Comparison of ENCODE assay signal across 20 cellular contexts in the genomic region with DNA sequence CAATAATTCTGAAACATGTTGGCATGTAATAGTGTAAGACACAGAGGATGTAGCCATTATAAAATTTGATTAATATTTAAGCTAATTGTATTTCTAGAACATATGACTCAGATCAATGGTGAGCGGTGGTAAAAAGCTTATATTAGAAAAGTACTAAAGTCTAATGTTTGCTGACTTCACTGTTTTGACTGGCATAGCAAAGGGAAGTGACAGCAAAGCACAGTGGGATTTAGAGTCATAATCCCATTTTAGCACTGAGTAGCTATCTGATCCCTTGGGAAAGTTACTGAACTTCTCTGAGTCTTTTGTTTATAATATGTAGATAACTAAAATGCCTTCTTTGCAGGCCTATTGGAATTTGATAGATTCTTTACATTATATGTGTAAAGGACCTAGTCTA.
A peak's percentile ranks its signal among the peaks of the same experiment; 100 is the strongest.
DNase-seq lines count a peak whose midpoint lies in the region; ATAC-seq and TF ChIP-seq lines count a peak whose summit lies in the region.
"Had no signal": no experiment of that assay in that cellular context is flagged by ENCODE, and none has a peak within 500 bp of the region (broad histone marks: within the 10 kb centered on the region; RNA-seq: fewer than 3 reads in every experiment).

No MANE protein-coding gene starts in this region.

- no peak overlapping the region for H3K4me3 ChIP-seq in BLaER1 treated with 17β-estradiol and CSF1 and Interleukin-3, amounts not matched to agents 10 nM and 100 nM
- no peak overlapping the region for H3K4me3 ChIP-seq in ascending aorta
- H3K4me3 ChIP-seq in psoas muscle, result no peak overlapping the region
- H3K4me3 ChIP-seq in uterus, result no peak overlapping the region
- H3K4me3 ChIP-seq: coronary artery had no signal

- H3K27me3 ChIP-seq in BLaER1 treated with 17β-estradiol and CSF1 and Interleukin-3, amounts not matched to agents 10 nM and 100 nM, result no peaks in the 10 kb centered on the region
- H3K27me3 ChIP-seq in ascending aorta (no peaks in the 10 kb centered on the region), psoas muscle (ENCODE audit: insufficient read depth in 3 of 3, low read length in 2 of 3) (no peaks in the 10 kb centered on the region), uterus (no peaks in the 10 kb centered on the region)

- no peak overlapping the region for H3K27ac ChIP-seq in BLaER1 treated with 17β-estradiol and CSF1 and Interleukin-3, amounts not matched to agents 10 nM and 100 nM
- H3K27ac ChIP-seq in ascending aorta (peak overlapping the region; percentile 37 to 76), psoas muscle (no peak overlapping the region), uterus (no peak overlapping the region)
- H3K27ac ChIP-seq: coronary artery had no signal

- DNase-seq in ascending aorta (ENCODE audit: low spot score in 2 of 2) (no peak), glomerular visceral epithelial cell (ENCODE audit: extremely low spot score) (peak; percentile 5), psoas muscle (no peak), putamen (ENCODE audit: low spot score) (no peak), uterus (no peak), NCI-H2227 (lab: John Stamatoyannopoulos, UW; ENCODE audit: unreplicated experiment) (no peak)
- DNase-seq: activated CD4-positive, alpha-beta T cell treated with anti-CD3 and anti-CD28 coated beads, Interleukin-2, amount 50 U/mL, for 48 hours; activated CD8-positive, alpha-beta memory T cell treated with anti-CD3 and anti-CD28 coated beads, Interleukin-2, amount 50 U/mL, for 48 hours; activated effector memory CD4-positive, alpha-beta T cell treated with anti-CD3 and anti-CD28 coated beads, Interleukin-2, amount 50 U/mL, for 16 hours; kidney; naive B cell; NCI-H1105; NCI-H2081; occipital lobe; right cardiac atrium; RPMI8226; substantia nigra had no signal

- H3K9me3 ChIP-seq in BLaER1 treated with 17β-estradiol and CSF1 and Interleukin-3, amounts not matched to agents 10 nM and 100 nM (replicated peaks in 1 of 11), result no peaks in the 10 kb centered on the region
- H3K9me3 ChIP-seq in ascending aorta, result no peaks in the 10 kb centered on the region
- H3K9me3 ChIP-seq in psoas muscle, result no peaks in the 10 kb centered on the region
- no peaks in the 10 kb centered on the region for H3K9me3 ChIP-seq in uterus

- peak overlapping the region in 9 of 11 experiments; percentile 3 to 73 (median 28); a peak in 12 of 22 replicates for H3K4me2 ChIP-seq in BLaER1 treated with 17β-estradiol and CSF1 and Interleukin-3, amounts not matched to agents 10 nM and 100 nM

- peaks cover 0 to 13% (median 0%) of the 10 kb centered on the region in 11 experiments; a peak in 4 of 22 replicates for H3K36me3 ChIP-seq in BLaER1 treated with 17β-estradiol and CSF1 and Interleukin-3, amounts not matched to agents 10 nM and 100 nM
- H3K36me3 ChIP-seq in ascending aorta (no peaks in the 10 kb centered on the region), psoas muscle (ENCODE audit: insufficient read depth in 1 of 2, low read depth in 1 of 2) (no peaks in the 10 kb centered on the region), uterus (no peaks in the 10 kb centered on the region)

- TF ChIP-seq CTCF in ascending aorta (IDR thresholded peaks at IDR 0.05), result no peak
- no peak for TF ChIP-seq CTCF in psoas muscle (IDR thresholded peaks at IDR 0.05)
- no peak for TF ChIP-seq CTCF in uterus (IDR thresholded peaks at IDR 0.05)

- H4K20me1 ChIP-seq in BLaER1 treated with 17β-estradiol and CSF1 and Interleukin-3, amounts not matched to agents 10 nM and 100 nM, result no peaks in the 10 kb centered on the region

- H3K9ac ChIP-seq in BLaER1 treated with 17β-estradiol and CSF1 and Interleukin-3, amounts not matched to agents 10 nM and 100 nM, result no peak overlapping the region

- peak in 3 of 4 donors; percentile 43 to 55 (median 47) for ATAC-seq in psoas muscle
- ATAC-seq in SK-N-SH treated with all-trans-retinoic acid at 6 μM for 48 hours, result no peak

- intact Hi-C loops in ascending aorta (cut with DNase I), result loop anchor here (5.0 kb wide), 1 partner anchor 62 kb away; the partner anchor contains the start of genes KIAA1328 and TPGS2
- intact Hi-C loops in psoas muscle (cut with DNase I), result no loop called here
- intact Hi-C loops in uterus (cut with DNase I; ENCODE audit: low total_unique reads), result no loop called here

- H3K4me1 ChIP-seq in BLaER1 treated with 17β-estradiol and CSF1 and Interleukin-3, amounts not matched to agents 10 nM and 100 nM, result peaks cover 6 to 13% (median 9%) of the 10 kb centered on the region in 10 experiments; a peak in 19 of 20 replicates
- H3K4me1 ChIP-seq in ascending aorta (peaks cover 0 to 24% of the 10 kb centered on the region in 2 donors), psoas muscle (no peaks in the 10 kb centered on the region), uterus (no peaks in the 10 kb centered on the region)

- no peak for TF ChIP-seq POLR2A in uterus (IDR thresholded peaks at IDR 0.05)

- 57 to 80% (median 79%) methylated on average over 1 of the region's 1 CpG for WGBS in psoas muscle, 3 donors

TF ChIP-seq in SK-N-SH treated with all-trans-retinoic acid at 6 μM for 48 hours, 23 proteins besides CTCF, POLR2A, EP300 and RAD21 (continues in another document):
- TF ChIP-seq GLIS3 (CRISPR knock-in tag; IDR thresholded peaks at IDR 0.05) (no peak), RARB (CRISPR knock-in tag; IDR thresholded peaks at IDR 0.05) (no peak), ZNF70 (CRISPR knock-in tag; IDR thresholded peaks at IDR 0.05) (no peak), OSR1 (CRISPR knock-in tag; IDR thresholded peaks at IDR 0.05) (no peak), BACH2 (CRISPR knock-in tag; IDR thresholded peaks at IDR 0.05; ENCODE audit: borderline replicate concordance) (no peak), ZFP3 (CRISPR knock-in tag; IDR thresholded peaks at IDR 0.05) (no peak), CSDC2 (CRISPR knock-in tag; IDR thresholded peaks at IDR 0.05) (no peak), ESRRG (CRISPR knock-in tag; IDR thresholded peaks at IDR 0.05) (no peak), PATZ1 (CRISPR knock-in tag; IDR thresholded peaks at IDR 0.05; ENCODE audit: borderline replicate concordance) (no peak), ARNTL (CRISPR knock-in tag; IDR thresholded peaks at IDR 0.05; ENCODE audit: borderline replicate concordance, low read depth) (no peak), TCF4 (CRISPR knock-in tag; IDR thresholded peaks at IDR 0.05; ENCODE audit: borderline replicate concordance) (no peak)
- TF ChIP-seq, protein P1, sequence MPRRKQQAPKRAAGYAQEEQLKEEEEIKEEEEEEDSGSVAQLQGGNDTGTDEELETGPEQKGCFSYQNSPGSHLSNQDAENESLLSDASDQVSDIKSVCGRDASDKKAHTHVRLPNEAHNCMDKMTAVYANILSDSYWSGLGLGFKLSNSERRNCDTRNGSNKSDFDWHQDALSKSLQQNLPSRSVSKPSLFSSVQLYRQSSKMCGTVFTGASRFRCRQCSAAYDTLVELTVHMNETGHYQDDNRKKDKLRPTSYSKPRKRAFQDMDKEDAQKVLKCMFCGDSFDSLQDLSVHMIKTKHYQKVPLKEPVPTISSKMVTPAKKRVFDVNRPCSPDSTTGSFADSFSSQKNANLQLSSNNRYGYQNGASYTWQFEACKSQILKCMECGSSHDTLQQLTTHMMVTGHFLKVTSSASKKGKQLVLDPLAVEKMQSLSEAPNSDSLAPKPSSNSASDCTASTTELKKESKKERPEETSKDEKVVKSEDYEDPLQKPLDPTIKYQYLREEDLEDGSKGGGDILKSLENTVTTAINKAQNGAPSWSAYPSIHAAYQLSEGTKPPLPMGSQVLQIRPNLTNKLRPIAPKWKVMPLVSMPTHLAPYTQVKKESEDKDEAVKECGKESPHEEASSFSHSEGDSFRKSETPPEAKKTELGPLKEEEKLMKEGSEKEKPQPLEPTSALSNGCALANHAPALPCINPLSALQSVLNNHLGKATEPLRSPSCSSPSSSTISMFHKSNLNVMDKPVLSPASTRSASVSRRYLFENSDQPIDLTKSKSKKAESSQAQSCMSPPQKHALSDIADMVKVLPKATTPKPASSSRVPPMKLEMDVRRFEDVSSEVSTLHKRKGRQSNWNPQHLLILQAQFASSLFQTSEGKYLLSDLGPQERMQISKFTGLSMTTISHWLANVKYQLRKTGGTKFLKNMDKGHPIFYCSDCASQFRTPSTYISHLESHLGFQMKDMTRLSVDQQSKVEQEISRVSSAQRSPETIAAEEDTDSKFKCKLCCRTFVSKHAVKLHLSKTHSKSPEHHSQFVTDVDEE (CRISPR knock-in tag; IDR thresholded peaks at IDR 0.05), result no peak
- TF ChIP-seq, protein P2, sequence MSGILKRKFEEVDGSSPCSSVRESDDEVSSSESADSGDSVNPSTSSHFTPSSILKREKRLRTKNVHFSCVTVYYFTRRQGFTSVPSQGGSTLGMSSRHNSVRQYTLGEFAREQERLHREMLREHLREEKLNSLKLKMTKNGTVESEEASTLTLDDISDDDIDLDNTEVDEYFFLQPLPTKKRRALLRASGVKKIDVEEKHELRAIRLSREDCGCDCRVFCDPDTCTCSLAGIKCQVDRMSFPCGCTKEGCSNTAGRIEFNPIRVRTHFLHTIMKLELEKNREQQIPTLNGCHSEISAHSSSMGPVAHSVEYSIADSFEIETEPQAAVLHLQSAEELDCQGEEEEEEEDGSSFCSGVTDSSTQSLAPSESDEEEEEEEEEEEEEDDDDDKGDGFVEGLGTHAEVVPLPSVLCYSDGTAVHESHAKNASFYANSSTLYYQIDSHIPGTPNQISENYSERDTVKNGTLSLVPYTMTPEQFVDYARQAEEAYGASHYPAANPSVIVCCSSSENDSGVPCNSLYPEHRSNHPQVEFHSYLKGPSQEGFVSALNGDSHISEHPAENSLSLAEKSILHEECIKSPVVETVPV (CRISPR knock-in tag; IDR thresholded peaks at IDR 0.05), result no peak

Comparison
In these comparisons a context has a peak if more than half of its experiments do, and no peak if none do; other contexts are left out.
1. H3K27ac ChIP-seq: peak in ascending aorta (2 of 2); none in BLaER1 treated with 17β-estradiol and CSF1 and Interleukin-3, amounts not matched to agents 10 nM and 100 nM (0 of 11), psoas muscle (single experiment) and uterus (0 of 2).